ENCODE assay signal across 10 cellular contexts in the genomic region with DNA sequence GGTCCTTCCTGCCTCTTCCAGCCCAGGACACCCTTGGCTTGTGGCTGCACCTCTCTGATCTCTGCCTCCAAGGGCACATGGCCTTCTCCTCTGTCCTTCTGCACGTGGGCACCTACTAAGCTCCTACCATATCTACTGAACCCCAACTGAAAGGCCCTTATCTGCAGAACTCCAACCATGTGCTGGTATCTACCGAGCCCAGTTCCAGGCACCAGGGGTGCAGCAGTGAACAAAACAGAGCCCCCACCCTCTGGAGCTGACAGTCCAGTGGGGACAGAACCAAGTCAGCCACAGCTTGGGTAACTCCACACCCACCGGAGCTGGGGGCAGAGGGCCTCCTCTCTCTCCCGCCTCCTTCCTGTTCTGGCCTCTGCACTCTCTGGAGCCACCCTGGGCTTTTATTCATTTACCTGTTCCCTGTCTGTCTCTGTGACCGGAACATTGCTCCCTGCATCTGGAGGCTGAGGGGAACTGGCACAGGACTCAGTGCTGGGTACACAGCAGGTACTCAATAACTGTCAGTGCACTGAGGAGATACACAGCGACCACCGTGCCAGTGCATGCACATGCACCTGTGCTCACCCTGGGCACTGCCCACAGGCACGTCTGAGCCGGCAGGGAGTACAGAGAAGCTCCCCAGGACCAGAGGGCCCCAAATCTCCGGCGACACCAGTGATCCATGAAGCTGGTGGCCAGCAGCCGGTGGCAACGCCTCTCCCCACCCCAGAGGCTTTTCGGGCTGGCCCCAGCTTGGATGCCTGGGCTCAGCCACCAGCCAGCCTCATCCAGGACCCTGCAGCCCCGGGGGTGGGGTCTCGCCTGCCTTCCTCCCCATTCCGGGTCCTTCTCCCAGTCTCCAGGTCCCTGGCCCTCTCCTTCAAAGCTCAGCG. TPM values are rescaled to one million over a fixed set of nuclear protein-coding genes. Genes with fewer than 3 reads are reported as not detected.
DNase-seq lines count a peak whose midpoint lies in the region; ATAC-seq and TF ChIP-seq lines count a peak whose summit lies in the region.
"Had no signal": no experiment of that assay in that cellular context is flagged by ENCODE, and none has a peak within 500 bp of the region (broad histone marks: within the 10 kb centered on the region; RNA-seq: fewer than 3 reads in every experiment).

No MANE protein-coding gene starts in this region.

- no peak for DNase-seq in stimulated activated naive CD8-positive, alpha-beta T cell treated with anti-CD3 and anti-CD28 coated beads, Interleukin-15, Interleukin-2, amounts not matched to agents 100 U/mL and 50 U/mL, for 24 hours
- no peak for DNase-seq in mammary epithelial cell
- DNase-seq in foreskin melanocyte, result no peak
- no peak for DNase-seq in NCI-H1930 (lab: John Stamatoyannopoulos, UW)
- no peak for DNase-seq in stimulated activated CD4-positive, alpha-beta T cell treated with anti-CD3 and anti-CD28 coated beads, Interleukin-4, amount 100 ng/mL, for 1 hour
- no peak for DNase-seq in head of caudate nucleus
- DNase-seq: activated CD4-positive, alpha-beta T cell treated with anti-CD3 and anti-CD28 coated beads for 1 hour had no signal

- H3K79me2 ChIP-seq in mammary epithelial cell (ENCODE audit: insufficient read depth, low read length), result peaks cover 67% of the 10 kb centered on the region

- in situ Hi-C loops in mammary epithelial cell (cut with MboI; ENCODE audit: low sequenced_read_pairs in 2 of 2), result loop anchor here in 1 of 2 donors (25.0 kb wide), 1 partner anchor 270 kb away; no protein-coding TSS in a partner anchor

- no peaks in the 10 kb centered on the region for H3K9me3 Mint-ChIP-seq in stimulated activated naive CD8-positive, alpha-beta T cell treated with anti-CD3 and anti-CD28 coated beads, Interleukin-15, Interleukin-2, amounts not matched to agents 100 ng/mL and 50 ng/mL, for 24 hours

- H3K4me3 ChIP-seq in mammary epithelial cell (replicated peaks in 1 of 3; ENCODE audit: insufficient read depth in 1 of 3, low read depth in 2 of 3, low read length in 3 of 3), result peak overlapping the region; percentile 91 to 96 (median 95)
- peak overlapping the region; percentile 82 to 84 for H3K4me3 ChIP-seq in mucosa of rectum (ENCODE audit: low read length in 2 of 2)

- dilution Hi-C loops in mammary epithelial cell (cut with HindIII; ENCODE audit: low sequenced_read_pairs), result no loop called here

- no peak overlapping the region for H3K27ac ChIP-seq in mammary epithelial cell (ENCODE audit: insufficient read depth, low read depth, low read length)
- peak overlapping the region; percentile 11 to 24 for H3K27ac ChIP-seq in mucosa of rectum (ENCODE audit: low read depth in 2 of 2, low read length in 2 of 2)
- H3K27ac ChIP-seq: KMS-11 had no signal

- no TSS peak for BruUV-seq in mammary epithelial cell (replicated peaks; lab: Mats Ljungman, UMichigan)

- no peaks in the 10 kb centered on the region for H4K20me1 ChIP-seq in mammary epithelial cell (ENCODE audit: insufficient read depth, low read length)

- no peaks in the 10 kb centered on the region for H3K27me3 Mint-ChIP-seq in stimulated activated naive CD8-positive, alpha-beta T cell treated with anti-CD3 and anti-CD28 coated beads, Interleukin-15, Interleukin-2, amounts not matched to agents 100 ng/mL and 50 ng/mL, for 24 hours

- no peak for ATAC-seq in stimulated activated naive CD8-positive, alpha-beta T cell treated with anti-CD3 and anti-CD28 coated beads, Interleukin-15, Interleukin-2, amounts not matched to agents 100 U/mL and 50 U/mL, for 24 hours

- H3K4me1 Mint-ChIP-seq in stimulated activated naive CD8-positive, alpha-beta T cell treated with anti-CD3 and anti-CD28 coated beads, Interleukin-15, Interleukin-2, amounts not matched to agents 100 ng/mL and 50 ng/mL, for 24 hours (ENCODE audit: low read depth), result peaks cover 7% of the 10 kb centered on the region

- H3K4me3 Mint-ChIP-seq in stimulated activated naive CD8-positive, alpha-beta T cell treated with anti-CD3 and anti-CD28 coated beads, Interleukin-15, Interleukin-2, amounts not matched to agents 100 ng/mL and 50 ng/mL, for 24 hours, result peak overlapping the region; percentile 43

- 77% methylated on average over 14 of the region's 18 CpGs for WGBS in mammary epithelial cell (ENCODE audit: low coverage, missing lambda C conversion rate)

- H3K4me2 ChIP-seq in mammary epithelial cell (ENCODE audit: insufficient read depth, low read depth, low read length), result peak overlapping the region; percentile 96
- H3K4me2 ChIP-seq: KMS-11 had no signal

- no peaks in the 10 kb centered on the region for H3K27me3 ChIP-seq in mammary epithelial cell (ENCODE audit: insufficient read depth, low read length)
- no peaks in the 10 kb centered on the region for H3K27me3 ChIP-seq in mucosa of rectum (ENCODE audit: control insufficient read depth in 2 of 2, insufficient read depth in 2 of 2, low read length in 2 of 2)

- no peaks in the 10 kb centered on the region for H3K36me3 ChIP-seq in mammary epithelial cell (ENCODE audit: insufficient read depth, low read length)
- no peaks in the 10 kb centered on the region for H3K36me3 ChIP-seq in mucosa of rectum (ENCODE audit: control insufficient read depth in 2 of 2, insufficient read depth in 2 of 2, low read length in 2 of 2)

- TF ChIP-seq CTCF in mammary epithelial cell (conservative IDR thresholded peaks at IDR 0.05 in 1 of 2, IDR thresholded peaks at IDR 0.05 in 1 of 2; ENCODE audit: extremely low read depth in 1 of 2, insufficient read depth in 1 of 2, low read depth in 1 of 2, low read length in 2 of 2), result no peak

- peak overlapping the region; percentile 84 for H3K9ac ChIP-seq in mammary epithelial cell (ENCODE audit: insufficient read depth, low read length)
- peak overlapping the region in 1 of 2 donors; percentile 93 for H3K9ac ChIP-seq in mucosa of rectum (ENCODE audit: low read depth in 1 of 2, low read length in 2 of 2)
- H3K9ac ChIP-seq: KMS-11 had no signal

- H3K9me3 ChIP-seq in mammary epithelial cell (replicated peaks; ENCODE audit: insufficient read depth, low read length) (no peaks in the 10 kb centered on the region), mucosa of rectum (ENCODE audit: control insufficient read depth in 2 of 2, low read length in 2 of 2) (no peaks in the 10 kb centered on the region)

- intact Hi-C loops in mammary epithelial cell (cut with micrococcal nuclease), result no loop called here
- intact Hi-C loops in head of caudate nucleus (cut with DNase I), result no loop called here

- H3K36me3 Mint-ChIP-seq in stimulated activated naive CD8-positive, alpha-beta T cell treated with anti-CD3 and anti-CD28 coated beads, Interleukin-15, Interleukin-2, amounts not matched to agents 100 ng/mL and 50 ng/mL, for 24 hours (ENCODE audit: low read depth), result no peaks in the 10 kb centered on the region

- H2AFZ ChIP-seq in mammary epithelial cell (ENCODE audit: low read depth, low read length), result no peak overlapping the region

- peaks cover 59% of the 10 kb centered on the region for H3K4me1 ChIP-seq in mammary epithelial cell (ENCODE audit: insufficient read depth, low read length)
- peaks cover 58 to 72% of the 10 kb centered on the region in 2 donors for H3K4me1 ChIP-seq in mucosa of rectum (ENCODE audit: control insufficient read depth in 2 of 2, insufficient read depth in 2 of 2, low read length in 2 of 2)

- CTCF ChIA-PET in mammary epithelial cell (lab: Charles Lee; ENCODE audit: low non-redundant PET), result no interaction called here

- H3K27ac Mint-ChIP-seq in stimulated activated naive CD8-positive, alpha-beta T cell treated with anti-CD3 and anti-CD28 coated beads, Interleukin-15, Interleukin-2, amounts not matched to agents 100 ng/mL and 50 ng/mL, for 24 hours, result no peak overlapping the region

RNA-seq across cellular contexts. Expression of a gene that starts 2.0 kb away (rescaled TPM):
- total RNA-seq in mammary epithelial cell, result 10 to 100 TPM; 41.7 to 69.8 TPM
- 28.8 TPM for polyA plus RNA-seq in mammary epithelial cell
- 44.0 TPM for polyA minus RNA-seq in mammary epithelial cell

RNA-seq across cellular contexts. Expression of a gene that starts 46.9 kb away (rescaled TPM):
- 10 to 100 TPM; 51.3 to 81.1 TPM for total RNA-seq in mammary epithelial cell
- polyA plus RNA-seq in mammary epithelial cell, result 31.7 TPM
- polyA minus RNA-seq in mammary epithelial cell, result 62.4 TPM
